10 cellular contexts compared by ENCODE assay signal in genomic region chr1:214282696-214283225, GRCh38. TPM values are rescaled to one million over a fixed set of nuclear protein-coding genes. Genes with fewer than 3 reads are reported as not detected.
A peak's percentile ranks its signal among the peaks of the same experiment; 100 is the strongest.
DNase-seq lines count a peak whose midpoint lies in the region; ATAC-seq and TF ChIP-seq lines count a peak whose summit lies in the region.
"Had no signal": no experiment of that assay in that cellular context is flagged by ENCODE, and none has a peak within 500 bp of the region (broad histone marks: within the 10 kb centered on the region; RNA-seq: fewer than 3 reads in every experiment).

No MANE protein-coding gene starts in this region.

- no peak overlapping the region for H3K9ac ChIP-seq in SK-N-MC (ENCODE audit: insufficient read length)

- no peak for TF ChIP-seq CTCF in chondrocyte (IDR thresholded peaks at IDR 0.05)
- TF ChIP-seq CTCF in spleen (IDR thresholded peaks at IDR 0.05 in 8 of 11, conservative IDR thresholded peaks at IDR 0.05 in 3 of 11) = no peak

- no peak for DNase-seq in activated CD8-positive, alpha-beta memory T cell treated with anti-CD3 and anti-CD28 coated beads, Interleukin-2, amount 10 ng/mL, durations not matched to agents 7 days and 5 days
- no peak for DNase-seq in activated CD8-positive, alpha-beta memory T cell treated with anti-CD3 and anti-CD28 coated beads for 24 hours
- DNase-seq in SK-N-MC (ENCODE audit: low read depth, low spot score) (no peak), chondrocyte (ENCODE audit: low spot score) (no peak), spleen (no peak), NCI-H446 treated with DMSO at 0.1 percent for 48 hours (lab: John Stamatoyannopoulos, UW) (no peak), sciatic nerve (ENCODE audit: low spot score) (no peak)
- no peak for DNase-seq in stimulated activated naive CD4-positive, alpha-beta T cell (lab: John Stamatoyannopoulos, UW)
- DNase-seq: NCI-H2029 had no signal

- TF ChIP-seq POLR2A in spleen (IDR thresholded peaks at IDR 0.05) = no peak

- H3K27me3 ChIP-seq in spleen (replicated peaks in 1 of 7) = no peaks in the 10 kb centered on the region
- H3K27me3 ChIP-seq: SJSA1 had no signal

- CTCF ChIA-PET in activated CD8-positive, alpha-beta memory T cell treated with anti-CD3 and anti-CD28 coated beads, Interleukin-2, amount 10 ng/mL, durations not matched to agents 7 days and 5 days (lab: Charles Lee) = interaction anchor here (1.1 kb wide), 1 partner anchor 49 kb away, joined by 4 read pairs; no protein-coding TSS in a partner anchor

- H3K27ac ChIP-seq in SK-N-MC (no peak overlapping the region), spleen (peak overlapping the region in 5 of 8 donors; percentile 92 to 98 (median 95))
- H3K27ac ChIP-seq: SJSA1 had no signal

- intact Hi-C loops in spleen (cut with DNase I; ENCODE audit: low total_unique reads) = no loop called here
- intact Hi-C loops in sciatic nerve (cut with DNase I) = no loop called here

- peak overlapping the region; percentile 90 for H3K27ac Mint-ChIP-seq in activated CD8-positive, alpha-beta memory T cell treated with anti-CD3 and anti-CD28 coated beads, Interleukin-2, amount 10 ng/mL, durations not matched to agents 7 days and 5 days
- peak overlapping the region; percentile 59 for H3K27ac Mint-ChIP-seq in chondrocyte (ENCODE audit: unreplicated experiment)

- H3K4me3 ChIP-seq in SK-N-MC (peak overlapping the region; percentile 86), spleen (peak overlapping the region in 1 of 8 donors; percentile 96)

- H3K36me3 ChIP-seq in SK-N-MC (ENCODE audit: insufficient read depth, low read length) = no peaks in the 10 kb centered on the region
- no peaks in the 10 kb centered on the region for H3K36me3 ChIP-seq in spleen

- H3K27me3 Mint-ChIP-seq in activated CD8-positive, alpha-beta memory T cell treated with anti-CD3 and anti-CD28 coated beads, Interleukin-2, amount 10 ng/mL, durations not matched to agents 7 days and 5 days = no peaks in the 10 kb centered on the region
- H3K27me3 Mint-ChIP-seq in chondrocyte (ENCODE audit: low read depth) = no peaks in the 10 kb centered on the region

- no peaks in the 10 kb centered on the region for H3K9me3 Mint-ChIP-seq in activated CD8-positive, alpha-beta memory T cell treated with anti-CD3 and anti-CD28 coated beads, Interleukin-2, amount 10 ng/mL, durations not matched to agents 7 days and 5 days (ENCODE audit: low read depth)
- no peaks in the 10 kb centered on the region for H3K9me3 Mint-ChIP-seq in chondrocyte (ENCODE audit: low read depth)

- H3K4me1 ChIP-seq in spleen = peaks cover 6 to 70% (median 31%) of the 10 kb centered on the region in 6 donors

- H3K36me3 Mint-ChIP-seq in activated CD8-positive, alpha-beta memory T cell treated with anti-CD3 and anti-CD28 coated beads, Interleukin-2, amount 10 ng/mL, durations not matched to agents 7 days and 5 days = peaks cover under 1% of the 10 kb centered on the region
- peaks cover 1% of the 10 kb centered on the region for H3K36me3 Mint-ChIP-seq in chondrocyte (ENCODE audit: low read depth)

- H3K9me3 ChIP-seq in SK-N-MC (ENCODE audit: low read depth, low read length) = no peaks in the 10 kb centered on the region
- H3K9me3 ChIP-seq in spleen = no peaks in the 10 kb centered on the region
- H3K9me3 ChIP-seq: SJSA1 had no signal

- ATAC-seq in activated CD8-positive, alpha-beta memory T cell treated with anti-CD3 and anti-CD28 coated beads, Interleukin-2, amount 10 ng/mL, durations not matched to agents 7 days and 5 days = no peak
- no peak for ATAC-seq in sciatic nerve

- WGBS in spleen, 5 donors = 74 to 87% (median 80%) methylated on average over 8 of the region's 8 CpGs

- peak overlapping the region; percentile 95 for H3K4me3 Mint-ChIP-seq in activated CD8-positive, alpha-beta memory T cell treated with anti-CD3 and anti-CD28 coated beads, Interleukin-2, amount 10 ng/mL, durations not matched to agents 7 days and 5 days
- peak overlapping the region; percentile 84 for H3K4me3 Mint-ChIP-seq in chondrocyte (ENCODE audit: unreplicated experiment)

- peaks cover 34% of the 10 kb centered on the region for H3K4me1 Mint-ChIP-seq in activated CD8-positive, alpha-beta memory T cell treated with anti-CD3 and anti-CD28 coated beads, Interleukin-2, amount 10 ng/mL, durations not matched to agents 7 days and 5 days
- peaks cover 49% of the 10 kb centered on the region for H3K4me1 Mint-ChIP-seq in chondrocyte (ENCODE audit: low read depth)

RNA-seq across cellular contexts. Expression of gene SMYD2, which starts 1.8 kb away (rescaled TPM):
- 10 to 100 TPM; 23.1 to 26.5 TPM for total RNA-seq in activated CD8-positive, alpha-beta memory T cell treated with anti-CD3 and anti-CD28 coated beads, Interleukin-2, amount 10 ng/mL, durations not matched to agents 7 days and 5 days
- total RNA-seq in chondrocyte (35.5 to 50.3 TPM (median 45.4 TPM) in 3 replicates), spleen (10 to 100 TPM; 24.4 to 39.7 (median 34.0) TPM), sciatic nerve (13.5 TPM)
- polyA plus RNA-seq in spleen = 10 to 100 TPM; 23.5 to 33.6 (median 23.7) TPM
